In genomic region chr19:15577184-15577771, GRCh38 we compare ENCODE assay signal across 18 cellular contexts. TPM values are rescaled to one million over a fixed set of nuclear protein-coding genes. Genes with fewer than 3 reads are reported as not detected.
DNase-seq lines count a peak whose midpoint lies in the region; ATAC-seq and TF ChIP-seq lines count a peak whose summit lies in the region.
"Had no signal": no experiment of that assay in that cellular context is flagged by ENCODE, and none has a peak within 500 bp of the region (broad histone marks: within the 10 kb centered on the region; RNA-seq: fewer than 3 reads in every experiment).

No MANE protein-coding gene starts in this region.

- no peak overlapping the region for H3K4me3 Mint-ChIP-seq in GM23338
- no peak overlapping the region for H3K4me3 Mint-ChIP-seq in endodermal cell
- no peak overlapping the region for H3K4me3 Mint-ChIP-seq in chondrocyte (ENCODE audit: unreplicated experiment)
- H3K4me3 Mint-ChIP-seq: H9 had no signal

- H3F3A ChIP-seq in GM23338 (replicated peaks; ENCODE audit: low read depth), result no peaks in the 10 kb centered on the region

- H3K9me3 Mint-ChIP-seq in GM23338, result peaks cover 85% of the 10 kb centered on the region
- peaks cover 84% of the 10 kb centered on the region for H3K9me3 Mint-ChIP-seq in endodermal cell
- no peaks in the 10 kb centered on the region for H3K9me3 Mint-ChIP-seq in chondrocyte (ENCODE audit: low read depth)

- no peak overlapping the region for H3K23ac ChIP-seq in neuronal stem cell (ENCODE audit: low read depth, low read length, poor library complexity)

- H3K9ac ChIP-seq in endodermal cell (ENCODE audit: extremely low read depth, low read length, poor library complexity, severe bottlenecking), result no peak overlapping the region
- no peak overlapping the region for H3K9ac ChIP-seq in neuronal stem cell (ENCODE audit: low read depth, low read length, poor library complexity)

- H3K18ac ChIP-seq in neuronal stem cell (ENCODE audit: low read length), result no peak overlapping the region

- H3K4me1 Mint-ChIP-seq in GM23338 (no peaks in the 10 kb centered on the region), endodermal cell (no peaks in the 10 kb centered on the region), chondrocyte (ENCODE audit: low read depth) (no peaks in the 10 kb centered on the region)
- H3K4me1 Mint-ChIP-seq: H9 had no signal

- no peaks in the 10 kb centered on the region for H4K20me1 ChIP-seq in GM23338 (replicated peaks; ENCODE audit: insufficient read depth)

- 77 to 80% methylated on average over 2 to 6 of the region's 6 CpGs for WGBS in endodermal cell (ENCODE audit: insufficient coverage in 1 of 2, insufficient read length in 1 of 2), 2 experiments
- WGBS in neuronal stem cell (ENCODE audit: extremely low coverage in 2 of 2, insufficient read length in 2 of 2, insufficient replicate concordance in 1 of 2), 2 donors, result no CpG with 5 or more reads among the region's 6 CpGs

- no peak overlapping the region for H2AK5ac ChIP-seq in neuronal stem cell (ENCODE audit: low read depth, low read length)

- TF ChIP-seq RAD21 in Ishikawa (IDR thresholded peaks at IDR 0.05; ENCODE audit: low read depth), result no peak

- H3K4ac ChIP-seq in neuronal stem cell (ENCODE audit: low read length), result no peak overlapping the region

- no peaks in the 10 kb centered on the region for H3K79me2 ChIP-seq in GM23338 (replicated peaks; ENCODE audit: insufficient read depth)

- H3K36me3 ChIP-seq in GM23338 (ENCODE audit: insufficient read depth) (no peaks in the 10 kb centered on the region), endodermal cell (ENCODE audit: control insufficient read depth, insufficient read depth, low read length) (no peaks in the 10 kb centered on the region), neuronal stem cell (replicated peaks in 1 of 2; ENCODE audit: control insufficient read depth in 2 of 2, insufficient read depth in 2 of 2, low read length in 2 of 2) (no peaks in the 10 kb centered on the region)

- H3K4me1 ChIP-seq in GM23338 (ENCODE audit: insufficient read depth), result no peaks in the 10 kb centered on the region
- no peaks in the 10 kb centered on the region for H3K4me1 ChIP-seq in endodermal cell (ENCODE audit: control insufficient read depth, insufficient read depth, low read length)
- no peaks in the 10 kb centered on the region for H3K4me1 ChIP-seq in neuronal stem cell (ENCODE audit: control insufficient read depth in 2 of 2, insufficient read depth in 1 of 2, low read depth in 1 of 2, low read length in 2 of 2)

- H3K79me1 ChIP-seq in neuronal stem cell (ENCODE audit: low read depth, low read length), result no peaks in the 10 kb centered on the region

- H3K27me3 ChIP-seq in GM23338 (ENCODE audit: insufficient read depth) (no peaks in the 10 kb centered on the region), endodermal cell (ENCODE audit: control insufficient read depth, insufficient read depth, low read length, poor library complexity, severe bottlenecking) (no peaks in the 10 kb centered on the region), neuronal stem cell (ENCODE audit: control insufficient read depth in 3 of 3, insufficient read depth in 3 of 3, low read depth in 1 of 3, low read length in 3 of 3) (peaks cover 0 to 16% (median 0%) of the 10 kb centered on the region in 3 experiments)

- H3K27ac Mint-ChIP-seq in GM23338 (no peak overlapping the region), endodermal cell (no peak overlapping the region), chondrocyte (ENCODE audit: unreplicated experiment) (no peak overlapping the region)
- H3K27ac Mint-ChIP-seq: H9 had no signal

- H3K27me3 Mint-ChIP-seq in GM23338 (ENCODE audit: insufficient read depth, low read depth, poor library complexity), result peaks cover 9% of the 10 kb centered on the region
- H3K27me3 Mint-ChIP-seq in endodermal cell (ENCODE audit: insufficient read depth), result no peaks in the 10 kb centered on the region
- peaks cover 18% of the 10 kb centered on the region for H3K27me3 Mint-ChIP-seq in chondrocyte (ENCODE audit: low read depth)

- H3K9me3 ChIP-seq in endodermal cell (ENCODE audit: control insufficient read depth, low read length), result peaks cover 53% of the 10 kb centered on the region
- H3K9me3 ChIP-seq in neuronal stem cell (replicated peaks in 1 of 2; ENCODE audit: control insufficient read depth in 2 of 2, insufficient read depth in 1 of 2, low read depth in 1 of 2, low read length in 2 of 2), result peaks cover 0 to 27% of the 10 kb centered on the region in 2 donors

- no peak overlapping the region for H2BK12ac ChIP-seq in neuronal stem cell (ENCODE audit: low read length)

- ATAC-seq in GM23338 (no peak), HG03045 (IDR thresholded peaks at IDR 0.05; ENCODE audit: unreplicated experiment) (no peak)

- DNase-seq in GM23338 (ENCODE audit: low spot score), result no peak
- peak; percentile 48 for DNase-seq in endodermal cell
- no peak for DNase-seq in neuronal stem cell (ENCODE audit: low spot score)
- no peak for DNase-seq in chondrocyte (ENCODE audit: low spot score)
- no peak for DNase-seq in NCI-H2107 treated with DMSO at 0.1 percent for 48 hours (lab: John Stamatoyannopoulos, UW; ENCODE audit: unreplicated experiment)
- DNase-seq: ACHN, C1 segment of cervical spinal cord, DMS79, H9, NCI-H1092 treated with DMSO at 0.1 percent for 48 hours, NCI-H2081 treated with DMSO at 0.1 percent for 48 hours, NCI-H748 treated with DMSO at 0.1 percent for 48 hours, OCI-M1, RPMI8226, SIG-M5 had no signal

- H3K9me2 ChIP-seq in GM23338 (ENCODE audit: insufficient read depth), result no peaks in the 10 kb centered on the region

- H3K27ac ChIP-seq in GM23338 (ENCODE audit: low read depth), result no peak overlapping the region
- no peak overlapping the region for H3K27ac ChIP-seq in endodermal cell (ENCODE audit: low read depth, low read length)
- no peak overlapping the region for H3K27ac ChIP-seq in neuronal stem cell (replicated peaks; ENCODE audit: low read length)

- no peak overlapping the region for H2AFZ ChIP-seq in GM23338
- no peak overlapping the region for H2AFZ ChIP-seq in neuronal stem cell (ENCODE audit: low read length)

- H3K4me2 ChIP-seq in GM23338 (no peak overlapping the region), neuronal stem cell (ENCODE audit: insufficient read depth, low read length, poor library complexity, severe bottlenecking) (no peak overlapping the region)

- no peak overlapping the region for H2BK15ac ChIP-seq in neuronal stem cell (ENCODE audit: low read length)

- peak overlapping the region; percentile 30 for H4K8ac ChIP-seq in neuronal stem cell (ENCODE audit: low read depth, low read length)

- no peak overlapping the region for H2BK5ac ChIP-seq in neuronal stem cell (ENCODE audit: low read length)

- TF ChIP-seq CTCF in GM23338 (conservative IDR thresholded peaks at IDR 0.05; ENCODE audit: low read depth in 2 of 2) (no peak), endodermal cell (conservative IDR thresholded peaks at IDR 0.05) (no peak), chondrocyte (IDR thresholded peaks at IDR 0.05) (no peak)

- H3K36me3 Mint-ChIP-seq in GM23338 (ENCODE audit: low read depth), result peaks cover 31% of the 10 kb centered on the region
- H3K36me3 Mint-ChIP-seq in endodermal cell (ENCODE audit: low read depth), result no peaks in the 10 kb centered on the region
- no peaks in the 10 kb centered on the region for H3K36me3 Mint-ChIP-seq in chondrocyte (ENCODE audit: low read depth)

- no peak overlapping the region for H4K91ac ChIP-seq in neuronal stem cell (ENCODE audit: low read depth, low read length, poor library complexity)

- H3K14ac ChIP-seq in neuronal stem cell (ENCODE audit: low read length), result no peak overlapping the region

- H3K4me3 ChIP-seq in GM23338 (no peak overlapping the region), endodermal cell (ENCODE audit: low read length) (no peak overlapping the region), neuronal stem cell (ENCODE audit: low read length in 2 of 2) (peak overlapping the region in 1 of 2 donors; percentile 55)

- H2BK120ac ChIP-seq in neuronal stem cell (ENCODE audit: low read depth, low read length), result no peak overlapping the region

- no peak for TF ChIP-seq EP300 in Ishikawa (IDR thresholded peaks at IDR 0.05; ENCODE audit: borderline replicate concordance)

TF ChIP-seq in Ishikawa, 13 proteins besides CTCF, POLR2A, EP300 and RAD21 (continues in another document):
- TF ChIP-seq, protein P1, sequence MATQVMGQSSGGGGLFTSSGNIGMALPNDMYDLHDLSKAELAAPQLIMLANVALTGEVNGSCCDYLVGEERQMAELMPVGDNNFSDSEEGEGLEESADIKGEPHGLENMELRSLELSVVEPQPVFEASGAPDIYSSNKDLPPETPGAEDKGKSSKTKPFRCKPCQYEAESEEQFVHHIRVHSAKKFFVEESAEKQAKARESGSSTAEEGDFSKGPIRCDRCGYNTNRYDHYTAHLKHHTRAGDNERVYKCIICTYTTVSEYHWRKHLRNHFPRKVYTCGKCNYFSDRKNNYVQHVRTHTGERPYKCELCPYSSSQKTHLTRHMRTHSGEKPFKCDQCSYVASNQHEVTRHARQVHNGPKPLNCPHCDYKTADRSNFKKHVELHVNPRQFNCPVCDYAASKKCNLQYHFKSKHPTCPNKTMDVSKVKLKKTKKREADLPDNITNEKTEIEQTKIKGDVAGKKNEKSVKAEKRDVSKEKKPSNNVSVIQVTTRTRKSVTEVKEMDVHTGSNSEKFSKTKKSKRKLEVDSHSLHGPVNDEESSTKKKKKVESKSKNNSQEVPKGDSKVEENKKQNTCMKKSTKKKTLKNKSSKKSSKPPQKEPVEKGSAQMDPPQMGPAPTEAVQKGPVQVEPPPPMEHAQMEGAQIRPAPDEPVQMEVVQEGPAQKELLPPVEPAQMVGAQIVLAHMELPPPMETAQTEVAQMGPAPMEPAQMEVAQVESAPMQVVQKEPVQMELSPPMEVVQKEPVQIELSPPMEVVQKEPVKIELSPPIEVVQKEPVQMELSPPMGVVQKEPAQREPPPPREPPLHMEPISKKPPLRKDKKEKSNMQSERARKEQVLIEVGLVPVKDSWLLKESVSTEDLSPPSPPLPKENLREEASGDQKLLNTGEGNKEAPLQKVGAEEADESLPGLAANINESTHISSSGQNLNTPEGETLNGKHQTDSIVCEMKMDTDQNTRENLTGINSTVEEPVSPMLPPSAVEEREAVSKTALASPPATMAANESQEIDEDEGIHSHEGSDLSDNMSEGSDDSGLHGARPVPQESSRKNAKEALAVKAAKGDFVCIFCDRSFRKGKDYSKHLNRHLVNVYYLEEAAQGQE (IDR thresholded peaks at IDR 0.05; ENCODE audit: low read depth), result peak; percentile 85
- TF ChIP-seq ZBTB7A (IDR thresholded peaks at IDR 0.05; ENCODE audit: low read depth) (no peak), EGR1 (IDR thresholded peaks at IDR 0.05) (no peak), TAF1 (IDR thresholded peaks at IDR 0.05; ENCODE audit: low read depth) (no peak)

RNA-seq across cellular contexts. Expression of gene CYP4F8, which starts 37.7 kb away (rescaled TPM):
- not detected in 2 replicates for total RNA-seq in GM23338 (2014; rRNA removed; shearing (Covaris generic))
- polyA plus RNA-seq in GM23338 (2016; fragmentation: Nextera tagmentation; extraction: Ambion mirVana), result not detected in 2 replicates
- total RNA-seq in endodermal cell (not detected), chondrocyte (not detected in 3 replicates)
- polyA plus RNA-seq in endodermal cell (2013, experiment 1 of 2), result not detected
- not detected for polyA plus RNA-seq in endodermal cell (2013, experiment 2 of 2)
- polyA plus RNA-seq in neuronal stem cell (2013, experiment 1 of 2), result not detected
- not detected for polyA plus RNA-seq in neuronal stem cell (2013, experiment 2 of 2)
- total RNA-seq: H9, NCI-H460 had no signal
